In genomic region chr2:82120120-82120519, GRCh38 we compare ENCODE assay signal across 25 cellular contexts.
DNase-seq lines count a peak whose midpoint lies in the region; ATAC-seq and TF ChIP-seq lines count a peak whose summit lies in the region.
"Had no signal": no experiment of that assay in that cellular context is flagged by ENCODE, and none has a peak within 500 bp of the region (broad histone marks: within the 10 kb centered on the region; RNA-seq: fewer than 3 reads in every experiment).

No MANE protein-coding gene starts in this region.

- no peaks in the 10 kb centered on the region for H3F3A ChIP-seq in GM23338 (replicated peaks; ENCODE audit: low read depth)

- no peaks in the 10 kb centered on the region for H3K9me2 ChIP-seq in GM23338 (ENCODE audit: insufficient read depth)

- H3K27ac Mint-ChIP-seq in GM23338 (no peak overlapping the region; the same call in 1 of the 2 replicates), nephron progenitor cell (peak overlapping the region; percentile 38), CD14-positive monocyte (no peak overlapping the region)
- H3K27ac Mint-ChIP-seq: activated CD4-positive, alpha-beta memory T cell treated with anti-CD3 and anti-CD28 coated beads, Interleukin-2, amount 10 ng/mL, durations not matched to agents 7 days and 5 days; memory B cell; naive thymus-derived CD8-positive, alpha-beta T cell had no signal

- H3K4me3 Mint-ChIP-seq in GM23338 (no peak overlapping the region), nephron progenitor cell (no peak overlapping the region), CD14-positive monocyte (no peak overlapping the region)
- H3K4me3 Mint-ChIP-seq: activated CD4-positive, alpha-beta memory T cell treated with anti-CD3 and anti-CD28 coated beads, Interleukin-2, amount 10 ng/mL, durations not matched to agents 7 days and 5 days; brain; memory B cell; naive thymus-derived CD8-positive, alpha-beta T cell had no signal

- intact Hi-C loops in colonic mucosa (cut with DNase I) (no loop called here), CD14-positive monocyte (cut with micrococcal nuclease) (no loop called here)

- H3K4me2 ChIP-seq in BLaER1: peak overlapping the region; percentile 36
- H3K4me2 ChIP-seq in GM23338: no peak overlapping the region

- no peak for TF ChIP-seq CTCF in GM23338 (conservative IDR thresholded peaks at IDR 0.05; ENCODE audit: low read depth in 2 of 2)
- no peak for TF ChIP-seq CTCF in colonic mucosa (IDR thresholded peaks at IDR 0.05)
- no peak for TF ChIP-seq CTCF in nephron progenitor cell (IDR thresholded peaks at IDR 0.05)
- no peak for TF ChIP-seq CTCF in CD14-positive monocyte (IDR thresholded peaks at IDR 0.05)

- H4K20me1 ChIP-seq in BLaER1: no peaks in the 10 kb centered on the region
- no peaks in the 10 kb centered on the region for H4K20me1 ChIP-seq in GM23338 (replicated peaks; ENCODE audit: insufficient read depth)

- H3K9me3 Mint-ChIP-seq in GM23338 (no peaks in the 10 kb centered on the region), nephron progenitor cell (no peaks in the 10 kb centered on the region), CD14-positive monocyte (peaks cover 0 to 8% (median 3%) of the 10 kb centered on the region in 7 donors)
- H3K9me3 Mint-ChIP-seq: brain had no signal

- no peak overlapping the region for H3K4me3 ChIP-seq in BLaER1
- H3K4me3 ChIP-seq in GM23338: no peak overlapping the region
- no peak overlapping the region for H3K4me3 ChIP-seq in colonic mucosa
- H3K4me3 ChIP-seq: esophagus squamous epithelium had no signal

- H3K79me2 ChIP-seq in GM23338 (replicated peaks; ENCODE audit: insufficient read depth): no peaks in the 10 kb centered on the region
- H3K79me2 ChIP-seq: parathyroid adenoma had no signal

- no peak overlapping the region for H3K27ac ChIP-seq in BLaER1
- H3K27ac ChIP-seq in GM23338 (ENCODE audit: low read depth): no peak overlapping the region
- peak overlapping the region; percentile 82 for H3K27ac ChIP-seq in colonic mucosa
- H3K27ac ChIP-seq: esophagus squamous epithelium, parathyroid adenoma had no signal

- H3K27me3 ChIP-seq in BLaER1 (no peaks in the 10 kb centered on the region), GM23338 (ENCODE audit: insufficient read depth) (no peaks in the 10 kb centered on the region), colonic mucosa (no peaks in the 10 kb centered on the region)
- H3K27me3 ChIP-seq: esophagus squamous epithelium had no signal

- H3K36me3 Mint-ChIP-seq in GM23338 (ENCODE audit: low read depth): no peaks in the 10 kb centered on the region
- no peaks in the 10 kb centered on the region for H3K36me3 Mint-ChIP-seq in nephron progenitor cell (ENCODE audit: low read depth)
- no peaks in the 10 kb centered on the region for H3K36me3 Mint-ChIP-seq in CD14-positive monocyte
- H3K36me3 Mint-ChIP-seq: brain; memory B cell; naive thymus-derived CD8-positive, alpha-beta T cell had no signal

- ATAC-seq in GM23338 (no peak), GM18868 (IDR thresholded peaks at IDR 0.05; ENCODE audit: unreplicated experiment) (no peak), HG03159 (IDR thresholded peaks at IDR 0.05; ENCODE audit: unreplicated experiment) (no peak)
- ATAC-seq: activated CD4-positive, CD25-positive, alpha-beta regulatory T cell treated with anti-CD3 and anti-CD28 coated beads, Interleukin-2, amount 50 U/mL, for 24 hours; naive thymus-derived CD8-positive, alpha-beta T cell; sciatic nerve; SK-N-SH treated with all-trans-retinoic acid at 6 μM for 48 hours had no signal

- H3K9ac ChIP-seq in BLaER1 (no peak overlapping the region), colonic mucosa (ENCODE audit: low read depth in 2 of 2, low read length in 2 of 2) (peak overlapping the region in 1 of 2 donors; percentile 22)
- H3K9ac ChIP-seq: parathyroid adenoma had no signal

- no peaks in the 10 kb centered on the region; the same call in 2 of the 3 replicates for H3K4me1 Mint-ChIP-seq in GM23338
- peaks cover 13% of the 10 kb centered on the region for H3K4me1 Mint-ChIP-seq in nephron progenitor cell
- no peaks in the 10 kb centered on the region for H3K4me1 Mint-ChIP-seq in CD14-positive monocyte
- H3K4me1 Mint-ChIP-seq: activated CD4-positive, alpha-beta memory T cell treated with anti-CD3 and anti-CD28 coated beads, Interleukin-2, amount 10 ng/mL, durations not matched to agents 7 days and 5 days; brain; memory B cell; naive thymus-derived CD8-positive, alpha-beta T cell had no signal

- H3K36me3 ChIP-seq in BLaER1: no peaks in the 10 kb centered on the region
- no peaks in the 10 kb centered on the region for H3K36me3 ChIP-seq in GM23338 (ENCODE audit: insufficient read depth)
- H3K36me3 ChIP-seq in colonic mucosa: no peaks in the 10 kb centered on the region
- H3K36me3 ChIP-seq: esophagus squamous epithelium had no signal

- no peak for DNase-seq in GM23338 (ENCODE audit: low spot score)
- DNase-seq in colonic mucosa: no peak
- no peak for DNase-seq in nephron progenitor cell
- DNase-seq in CD14-positive monocyte (ENCODE audit: low spot score): no peak
- DNase-seq in amniotic stem cell (lab: John Stamatoyannopoulos, UW): no peak
- DNase-seq: activated CD4-positive, alpha-beta memory T cell treated with anti-CD3 and anti-CD28 coated beads, Interleukin-2, amount 10 ng/mL, durations not matched to agents 7 days and 5 days; activated gamma-delta T cell treated with Interleukin-2 at 50 U/mL for 16 hours; activated T-cell treated with anti-CD3 and anti-CD28 coated beads for 4 hours; DMS 273 treated with DMSO at 0.1 percent for 48 hours; effector memory CD4-positive, alpha-beta T cell; esophagus squamous epithelium; GDM1; IMR-90; naive thymus-derived CD8-positive, alpha-beta T cell; NCI-H1436; NCI-H226 had no signal

- H2AFZ ChIP-seq in GM23338: peak overlapping the region; percentile 40; the same call in 1 of the 2 replicates
- H2AFZ ChIP-seq: parathyroid adenoma had no signal

- H3K4me1 ChIP-seq in BLaER1 (peaks cover 13% of the 10 kb centered on the region), GM23338 (ENCODE audit: insufficient read depth) (no peaks in the 10 kb centered on the region), colonic mucosa (no peaks in the 10 kb centered on the region)
- H3K4me1 ChIP-seq: esophagus squamous epithelium, parathyroid adenoma had no signal

- H3K27me3 Mint-ChIP-seq in GM23338 (ENCODE audit: insufficient read depth, low read depth, poor library complexity): no peaks in the 10 kb centered on the region
- no peaks in the 10 kb centered on the region for H3K27me3 Mint-ChIP-seq in nephron progenitor cell (ENCODE audit: low read depth, poor library complexity)
- no peaks in the 10 kb centered on the region for H3K27me3 Mint-ChIP-seq in CD14-positive monocyte (ENCODE audit: low read depth in 3 of 3)
- H3K27me3 Mint-ChIP-seq: activated CD4-positive, alpha-beta memory T cell treated with anti-CD3 and anti-CD28 coated beads, Interleukin-2, amount 10 ng/mL, durations not matched to agents 7 days and 5 days; brain; memory B cell; naive thymus-derived CD8-positive, alpha-beta T cell had no signal

- H3K9me3 ChIP-seq in BLaER1: no peaks in the 10 kb centered on the region
- no peaks in the 10 kb centered on the region for H3K9me3 ChIP-seq in colonic mucosa
- H3K9me3 ChIP-seq: esophagus squamous epithelium had no signal

TF ChIP-seq in GM23338, 12 proteins besides CTCF, POLR2A, EP300 and RAD21:
- no peak for TF ChIP-seq EZH2phosphoT487 (IDR thresholded peaks at IDR 0.05; ENCODE audit: unreplicated experiment)
TF ChIP-seq in GM23338: peak in this region for 0.
